In genomic region chr7:121322460-121322859, GRCh38 we compare ENCODE assay signal across 25 cellular contexts. TPM values are rescaled to one million over a fixed set of nuclear protein-coding genes. Genes with fewer than 3 reads are reported as not detected.
"Had no signal": no experiment of that assay in that cellular context is flagged by ENCODE, and none has a peak within 500 bp of the region (broad histone marks: within the 10 kb centered on the region; RNA-seq: fewer than 3 reads in every experiment).

No MANE protein-coding gene starts in this region.

- H3K9me3 ChIP-seq: ascending aorta, heart right ventricle, tibial artery had no signal

- DNase-seq: activated B cell treated with CpG ODN at 0.5 μM for 24 hours; activated CD4-positive, alpha-beta T cell treated with anti-CD3 and anti-CD28 coated beads for 36 hours; activated CD4-positive, alpha-beta T cell treated with anti-CD3 and anti-CD28 coated beads, Interleukin-2, amount 50 U/mL, for 4 hours; activated CD8-positive, alpha-beta memory T cell treated with anti-CD3 and anti-CD28 coated beads for 24 hours; activated CD8-positive, alpha-beta memory T cell treated with anti-CD3 and anti-CD28 coated beads, Interleukin-2, amount 50 U/mL, for 4 hours; activated T-cell treated with anti-CD3 and anti-CD28 coated beads, Interleukin-2, amount 50 U/mL, for 24 hours; brain microvascular endothelial cell; caudate nucleus; effector CD8-positive, alpha-beta T cell; erythroblast; foreskin fibroblast; heart right ventricle; islet precursor cell; left colon; nephron progenitor cell; right cardiac atrium; stimulated activated CD4-positive, alpha-beta T cell treated with anti-CD3 and anti-CD28 coated beads, Interleukin-12 subunit alpha, Interleukin-12 subunit beta, amount 100 ng/mL, for 4 hours; stimulated activated CD4-positive, alpha-beta T cell treated with anti-CD3 and anti-CD28 coated beads, Interleukin-4, amount 100 ng/mL, for 4 hours; tibial artery had no signal

- H3K4me3 ChIP-seq: ascending aorta, heart right ventricle, tibial artery had no signal

- H3K27me3 ChIP-seq: ascending aorta, brain microvascular endothelial cell had no signal

- H2AFZ ChIP-seq: parathyroid adenoma had no signal

- H3K27ac ChIP-seq: ascending aorta, brain microvascular endothelial cell, heart right ventricle, parathyroid adenoma, tibial artery had no signal

- ATAC-seq: activated CD4-positive, alpha-beta T cell treated with anti-CD3 and anti-CD28 coated beads for 36 hours; activated naive CD4-positive, alpha-beta T cell treated with anti-CD3 and anti-CD28 coated beads, Interleukin-2, amount 50 U/mL, for 72 hours; activated T-helper 17 cell treated with anti-CD3 and anti-CD28 coated beads, Interleukin-2, amount 50 U/mL, for 72 hours; heart right ventricle; left colon; right cardiac atrium had no signal

- H3K36me3 ChIP-seq: ascending aorta, brain microvascular endothelial cell, heart right ventricle, tibial artery had no signal

- H3K4me1 ChIP-seq: ascending aorta, heart right ventricle, parathyroid adenoma, tibial artery had no signal

- H3K9ac ChIP-seq: parathyroid adenoma had no signal

RNA-seq across cellular contexts. Expression of gene WNT16, which starts 6.3 kb away (rescaled TPM):
- total RNA-seq: activated CD4-positive, alpha-beta T cell treated with anti-CD3 and anti-CD28 coated beads for 36 hours; activated naive CD4-positive, alpha-beta T cell treated with anti-CD3 and anti-CD28 coated beads, Interleukin-2, amount 50 U/mL, for 72 hours; activated T-helper 17 cell treated with anti-CD3 and anti-CD28 coated beads, Interleukin-2, amount 50 U/mL, for 72 hours; ascending aorta; heart right ventricle; left colon; pulmonary artery endothelial cell; right cardiac atrium had no signal
- polyA plus RNA-seq: adipose tissue, heart right ventricle, right cardiac atrium had no signal
